Comparison of ENCODE assay signal across 22 cellular contexts in the genomic region with DNA sequence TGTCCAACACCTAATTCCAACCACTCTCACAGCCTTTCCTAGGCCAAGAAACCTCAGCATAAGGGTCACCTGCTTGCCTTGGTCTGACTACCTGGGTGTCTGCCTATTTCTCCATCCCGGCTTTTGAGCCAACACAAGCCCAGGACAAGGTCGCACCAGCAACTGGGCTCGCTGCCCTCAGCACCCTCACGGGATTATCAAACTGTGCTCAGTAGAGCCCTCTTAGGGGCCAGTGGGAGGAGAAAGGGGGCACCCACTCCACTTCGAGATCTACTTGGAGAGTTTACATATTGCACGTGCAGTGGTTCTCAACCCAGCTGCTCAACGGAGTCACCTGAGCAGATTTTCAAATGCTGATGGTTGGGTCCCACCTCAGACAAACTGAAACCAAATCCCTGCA. TPM values are rescaled to one million over a fixed set of nuclear protein-coding genes. Genes with fewer than 3 reads are reported as not detected.
DNase-seq lines count a peak whose midpoint lies in the region; ATAC-seq and TF ChIP-seq lines count a peak whose summit lies in the region.
"Had no signal": no experiment of that assay in that cellular context is flagged by ENCODE, and none has a peak within 500 bp of the region (broad histone marks: within the 10 kb centered on the region; RNA-seq: fewer than 3 reads in every experiment).

No MANE protein-coding gene starts in this region.

- intact Hi-C loops in left ventricle myocardium superior (cut with micrococcal nuclease) (no loop called here), cardiac septum (cut with DNase I) (loop anchor here (5.0 kb wide), 1 partner anchor 57 kb away; no protein-coding TSS in a partner anchor), upper lobe of right lung (cut with DNase I) (loop anchor here (10.0 kb wide), 1 partner anchor 505 kb away; no protein-coding TSS in a partner anchor), mucosa of descending colon (cut with DNase I, micrococcal nuclease) (no loop called here)
- intact Hi-C loops in activated T-helper 1 cell treated with anti-CD3 and anti-CD28 coated beads, Interleukin-12 subunit alpha, Interleukin-12 subunit beta, Interleukin-2, Interleukin-4 antibody, amounts not matched to agents 30 ng/mL and 10 ng/mL and 1 ng/mL, durations not matched to agents 14 hours and 24 hours and 36 hours (cut with micrococcal nuclease): no loop called here

- no peak overlapping the region for H3K4me3 ChIP-seq in upper lobe of right lung
- no peak overlapping the region for H3K4me3 ChIP-seq in mucosa of descending colon
- H3K4me3 ChIP-seq: BLaER1 treated with 17β-estradiol and CSF1 and Interleukin-3, amounts not matched to agents 10 nM and 100 nM; GM23338; HAP-1; Peyer's patch had no signal

- H3K36me3 Mint-ChIP-seq in activated T-helper 1 cell treated with anti-CD3 and anti-CD28 coated beads, Interleukin-12 subunit alpha, Interleukin-12 subunit beta, Interleukin-2, Interleukin-4 antibody, amounts not matched to agents 30 ng/mL and 10 ng/mL and 1 ng/mL, durations not matched to agents 14 hours and 24 hours and 36 hours (ENCODE audit: low read depth): peaks cover 55% of the 10 kb centered on the region

- peak; percentile 58 for DNase-seq in activated CD8-positive, alpha-beta memory T cell treated with anti-CD3 and anti-CD28 coated beads for 24 hours
- DNase-seq in activated CD8-positive, alpha-beta memory T cell treated with anti-CD3 and anti-CD28 coated beads, Interleukin-2, amount 50 U/mL, for 4 hours: no peak
- peak; percentile 26 for DNase-seq in left ventricle myocardium superior
- DNase-seq in cardiac septum (ENCODE audit: low spot score): no peak
- DNase-seq in activated T-helper 1 cell treated with anti-CD3 and anti-CD28 coated beads, Interleukin-12 subunit alpha, Interleukin-12 subunit beta, Interleukin-2, Interleukin-4 antibody, amounts not matched to agents 30 ng/mL and 10 ng/mL and 1 ng/mL, durations not matched to agents 14 hours and 24 hours and 36 hours (ENCODE audit: low spot score): no peak
- DNase-seq in upper lobe of right lung: peak; percentile 69
- no peak for DNase-seq in mucosa of descending colon
- DNase-seq: Calu3, DMS53, GDM1, KBM-7, MM.1S, NCI-H1048, NCI-H1417 treated with DMSO at 0.1 percent for 48 hours, NCI-H187, NCI-H446, NCI-H526, Peyer's patch had no signal

- peaks cover 34% of the 10 kb centered on the region for H3K36me3 ChIP-seq in upper lobe of right lung
- no peaks in the 10 kb centered on the region for H3K36me3 ChIP-seq in mucosa of descending colon (ENCODE audit: low read depth)

- H3K4me1 Mint-ChIP-seq in activated T-helper 1 cell treated with anti-CD3 and anti-CD28 coated beads, Interleukin-12 subunit alpha, Interleukin-12 subunit beta, Interleukin-2, Interleukin-4 antibody, amounts not matched to agents 30 ng/mL and 10 ng/mL and 1 ng/mL, durations not matched to agents 14 hours and 24 hours and 36 hours (ENCODE audit: low read depth): peaks cover 20% of the 10 kb centered on the region
- H3K4me1 Mint-ChIP-seq: GM23338 had no signal

- ATAC-seq in left ventricle myocardium superior: peak; percentile 8
- peak; percentile 2 for ATAC-seq in upper lobe of right lung
- ATAC-seq in mucosa of descending colon: no peak
- ATAC-seq: GM23338 had no signal

- no peaks in the 10 kb centered on the region for H3K9me3 ChIP-seq in upper lobe of right lung
- H3K9me3 ChIP-seq in mucosa of descending colon: no peaks in the 10 kb centered on the region
- H3K9me3 ChIP-seq: HAP-1, Peyer's patch had no signal

- H3K27ac ChIP-seq in upper lobe of right lung: no peak overlapping the region
- H3K27ac ChIP-seq: Peyer's patch had no signal

- peak overlapping the region; percentile 47 for H3K27ac Mint-ChIP-seq in activated T-helper 1 cell treated with anti-CD3 and anti-CD28 coated beads, Interleukin-12 subunit alpha, Interleukin-12 subunit beta, Interleukin-2, Interleukin-4 antibody, amounts not matched to agents 30 ng/mL and 10 ng/mL and 1 ng/mL, durations not matched to agents 14 hours and 24 hours and 36 hours
- H3K27ac Mint-ChIP-seq: GM23338 had no signal

- no peaks in the 10 kb centered on the region for H3K27me3 Mint-ChIP-seq in activated T-helper 1 cell treated with anti-CD3 and anti-CD28 coated beads, Interleukin-12 subunit alpha, Interleukin-12 subunit beta, Interleukin-2, Interleukin-4 antibody, amounts not matched to agents 30 ng/mL and 10 ng/mL and 1 ng/mL, durations not matched to agents 14 hours and 24 hours and 36 hours (ENCODE audit: insufficient read depth)

- H3K9me3 Mint-ChIP-seq in activated T-helper 1 cell treated with anti-CD3 and anti-CD28 coated beads, Interleukin-12 subunit alpha, Interleukin-12 subunit beta, Interleukin-2, Interleukin-4 antibody, amounts not matched to agents 30 ng/mL and 10 ng/mL and 1 ng/mL, durations not matched to agents 14 hours and 24 hours and 36 hours: no peaks in the 10 kb centered on the region

- TF ChIP-seq CTCF in upper lobe of right lung (IDR thresholded peaks at IDR 0.05) (no peak), mucosa of descending colon (IDR thresholded peaks at IDR 0.05) (no peak)

- H3K4me3 Mint-ChIP-seq in activated T-helper 1 cell treated with anti-CD3 and anti-CD28 coated beads, Interleukin-12 subunit alpha, Interleukin-12 subunit beta, Interleukin-2, Interleukin-4 antibody, amounts not matched to agents 30 ng/mL and 10 ng/mL and 1 ng/mL, durations not matched to agents 14 hours and 24 hours and 36 hours: no peak overlapping the region
- H3K4me3 Mint-ChIP-seq: GM23338 had no signal

- H3K27me3 ChIP-seq in upper lobe of right lung: no peaks in the 10 kb centered on the region
- H3K27me3 ChIP-seq: BLaER1 treated with 17β-estradiol and CSF1 and Interleukin-3, amounts not matched to agents 10 nM and 100 nM; Peyer's patch had no signal

- no peaks in the 10 kb centered on the region for H3K4me1 ChIP-seq in upper lobe of right lung
- peaks cover 5% of the 10 kb centered on the region for H3K4me1 ChIP-seq in mucosa of descending colon (ENCODE audit: low read depth)
- H3K4me1 ChIP-seq: HAP-1 had no signal

RNA-seq across cellular contexts. Expression of a gene that starts 31.1 kb away (rescaled TPM):
- 97.1 TPM for total RNA-seq in left ventricle myocardium superior
- 101 TPM for total RNA-seq in cardiac septum
- total RNA-seq in activated T-helper 1 cell treated with anti-CD3 and anti-CD28 coated beads, Interleukin-12 subunit alpha, Interleukin-12 subunit beta, Interleukin-2, Interleukin-4 antibody, amounts not matched to agents 30 ng/mL and 10 ng/mL and 1 ng/mL, durations not matched to agents 14 hours and 24 hours and 36 hours: 41.5 and 41.6 TPM in 2 replicates
- 359 TPM for total RNA-seq in upper lobe of right lung
- total RNA-seq in mucosa of descending colon: 100 to 1,000 TPM; 419 to 945 (median 666) TPM

RNA-seq across cellular contexts. Expression of a gene that starts 44.9 kb away (rescaled TPM):
- total RNA-seq in left ventricle myocardium superior (2.4 TPM), cardiac septum (2.7 TPM), upper lobe of right lung (16.0 TPM), mucosa of descending colon (1 to 10 TPM; 4.4 to 8.2 (median 6.3) TPM)
- total RNA-seq in activated T-helper 1 cell treated with anti-CD3 and anti-CD28 coated beads, Interleukin-12 subunit alpha, Interleukin-12 subunit beta, Interleukin-2, Interleukin-4 antibody, amounts not matched to agents 30 ng/mL and 10 ng/mL and 1 ng/mL, durations not matched to agents 14 hours and 24 hours and 36 hours: 218 and 226 TPM in 2 replicates
- total RNA-seq: Calu3, HT1080 had no signal

Comparison
In these comparisons a context has a peak if more than half of its experiments do, and no peak if none do; other contexts are left out.
1. DNase-seq: peak in activated CD8-positive, alpha-beta memory T cell treated with anti-CD3 and anti-CD28 coated beads for 24 hours (single experiment), left ventricle myocardium superior (single experiment) and upper lobe of right lung (single experiment); none in activated CD8-positive, alpha-beta memory T cell treated with anti-CD3 and anti-CD28 coated beads, Interleukin-2, amount 50 U/mL, for 4 hours (single experiment), cardiac septum (single experiment), activated T-helper 1 cell treated with anti-CD3 and anti-CD28 coated beads, Interleukin-12 subunit alpha, Interleukin-12 subunit beta, Interleukin-2, Interleukin-4 antibody, amounts not matched to agents 30 ng/mL and 10 ng/mL and 1 ng/mL, durations not matched to agents 14 hours and 24 hours and 36 hours (single experiment) and mucosa of descending colon (0 of 3).
2. intact Hi-C loops: an anchor here in cardiac septum (5.0 kb wide) and upper lobe of right lung (10.0 kb wide); none called in left ventricle myocardium superior, activated T-helper 1 cell treated with anti-CD3 and anti-CD28 coated beads, Interleukin-12 subunit alpha, Interleukin-12 subunit beta, Interleukin-2, Interleukin-4 antibody, amounts not matched to agents 30 ng/mL and 10 ng/mL and 1 ng/mL, durations not matched to agents 14 hours and 24 hours and 36 hours and mucosa of descending colon.
3. RNA of a gene that starts 44.9 kb away (total RNA-seq): 218 to 226 TPM in activated T-helper 1 cell treated with anti-CD3 and anti-CD28 coated beads, Interleukin-12 subunit alpha, Interleukin-12 subunit beta, Interleukin-2, Interleukin-4 antibody, amounts not matched to agents 30 ng/mL and 10 ng/mL and 1 ng/mL, durations not matched to agents 14 hours and 24 hours and 36 hours; 16.0 TPM in upper lobe of right lung (single experiment), 4.4 to 8.2 TPM in mucosa of descending colon, 2.7 TPM in cardiac septum (single experiment) and 2.4 TPM in left ventricle myocardium superior (single experiment); every median in the first group is over 10 times any median in the second.